In genomic region chr2:14352067-14352466, GRCh38 we compare ENCODE assay signal across 23 cellular contexts.
"Had no signal": no experiment of that assay in that cellular context is flagged by ENCODE, and none has a peak within 500 bp of the region (broad histone marks: within the 10 kb centered on the region; RNA-seq: fewer than 3 reads in every experiment).

No MANE protein-coding gene starts in this region.

- H3K4me3 ChIP-seq: coronary artery, dorsolateral prefrontal cortex, esophagus muscularis mucosa, gastroesophageal sphincter, heart left ventricle, hepatocyte, left lung, lower lobe of right lung, mucosa of descending colon had no signal

- ATAC-seq: foreskin keratinocyte; gastroesophageal sphincter; heart left ventricle; left cardiac atrium; left lung; left ventricle myocardium superior; lower lobe of right lung; mucosa of descending colon; naive thymus-derived CD8-positive, alpha-beta T cell had no signal

- H3K36me3 ChIP-seq: esophagus muscularis mucosa, gastroesophageal sphincter, heart left ventricle, left lung, lower lobe of right lung had no signal

- FAIRE-seq: endothelial cell of umbilical vein, frontal cortex had no signal

- H3K4me2 ChIP-seq: hepatocyte had no signal

- H3K9me3 ChIP-seq: esophagus muscularis mucosa, gastroesophageal sphincter, heart left ventricle, left lung, lower lobe of right lung, mucosa of descending colon had no signal

- H3K27me3 ChIP-seq: dorsolateral prefrontal cortex, esophagus muscularis mucosa, foreskin keratinocyte, gastroesophageal sphincter, heart left ventricle, hepatocyte, left lung had no signal

- H2AFZ ChIP-seq: hepatocyte had no signal

- H3K79me2 ChIP-seq: hepatocyte had no signal

- DNase-seq: dermis blood vessel endothelial cell; dorsolateral prefrontal cortex; effector CD4-positive, alpha-beta T cell; effector memory CD4-positive, alpha-beta T cell; foreskin keratinocyte; heart left ventricle; hypothalamus; immature natural killer cell; islet precursor cell; left cardiac atrium; left lung; left ventricle myocardium superior; lower lobe of right lung; mesenchymal stem cell; mucosa of descending colon; naive B cell; naive thymus-derived CD8-positive, alpha-beta T cell had no signal

- H3K4me1 ChIP-seq: esophagus muscularis mucosa, foreskin keratinocyte, gastroesophageal sphincter, heart left ventricle, left lung, lower lobe of right lung had no signal

- H3K27ac ChIP-seq: coronary artery, dorsolateral prefrontal cortex, esophagus muscularis mucosa, foreskin keratinocyte, gastroesophageal sphincter, heart left ventricle, hepatocyte, left lung, lower lobe of right lung had no signal
